8 cellular contexts compared by ENCODE assay signal in genomic region chr17:39652635-39653315, GRCh38. TPM values are rescaled to one million over a fixed set of nuclear protein-coding genes. Genes with fewer than 3 reads are reported as not detected.
A peak's percentile ranks its signal among the peaks of the same experiment; 100 is the strongest.
DNase-seq lines count a peak whose midpoint lies in the region; ATAC-seq and TF ChIP-seq lines count a peak whose summit lies in the region.
"Had no signal": no experiment of that assay in that cellular context is flagged by ENCODE, and none has a peak within 500 bp of the region (broad histone marks: within the 10 kb centered on the region; RNA-seq: fewer than 3 reads in every experiment).

No MANE protein-coding gene starts in this region.

- no peak overlapping the region for H3K4me3 ChIP-seq in lower lobe of right lung

- H3K4me1 ChIP-seq in lower lobe of right lung = peaks cover 34% of the 10 kb centered on the region

- no peaks in the 10 kb centered on the region for H3K9me3 ChIP-seq in lower lobe of right lung

- peak overlapping the region; percentile 69 for H3K27ac Mint-ChIP-seq in activated T-helper 17 cell treated with anti-CD3 and anti-CD28 coated beads, Interleukin-2, amount 50 U/mL, for 72 hours

- no peaks in the 10 kb centered on the region for H3K9me3 Mint-ChIP-seq in activated T-helper 17 cell treated with anti-CD3 and anti-CD28 coated beads, Interleukin-2, amount 50 U/mL, for 72 hours

- peak overlapping the region; percentile 34 for H3K27ac ChIP-seq in lower lobe of right lung

- intact Hi-C loops in lower lobe of right lung (cut with DNase I) = no loop called here

- H3K27me3 Mint-ChIP-seq in activated T-helper 17 cell treated with anti-CD3 and anti-CD28 coated beads, Interleukin-2, amount 50 U/mL, for 72 hours = no peaks in the 10 kb centered on the region

- DNase-seq in Ammon's horn (ENCODE audit: low spot score) = peak; percentile 89
- no peak for DNase-seq in lower lobe of right lung
- DNase-seq in NCI-H526 (lab: John Stamatoyannopoulos, UW) = no peak
- no peak for DNase-seq in NOMO-1 (lab: John Stamatoyannopoulos, UW; ENCODE audit: unreplicated experiment in 2 of 2)
- DNase-seq in UCSD-AML1 (lab: John Stamatoyannopoulos, UW; ENCODE audit: unreplicated experiment) = no peak
- DNase-seq: activated CD8-positive, alpha-beta memory T cell treated with anti-CD3 and anti-CD28 coated beads, Interleukin-2, amount 50 U/mL, for 4 hours; stimulated activated CD4-positive, alpha-beta T cell treated with anti-CD3 and anti-CD28 coated beads, Interleukin-4, amount 100 ng/mL, for 1 hour had no signal

- no peak for ATAC-seq in activated T-helper 17 cell treated with anti-CD3 and anti-CD28 coated beads, Interleukin-2, amount 50 U/mL, for 72 hours (replicated peaks)
- peak in 1 of 2 donors; percentile 12 for ATAC-seq in lower lobe of right lung

- H3K4me3 Mint-ChIP-seq in activated T-helper 17 cell treated with anti-CD3 and anti-CD28 coated beads, Interleukin-2, amount 50 U/mL, for 72 hours = no peak overlapping the region

- H3K36me3 Mint-ChIP-seq in activated T-helper 17 cell treated with anti-CD3 and anti-CD28 coated beads, Interleukin-2, amount 50 U/mL, for 72 hours (ENCODE audit: low read depth) = peaks cover 32% of the 10 kb centered on the region

- no peaks in the 10 kb centered on the region for H3K27me3 ChIP-seq in lower lobe of right lung (ENCODE audit: low read depth)

- H3K36me3 ChIP-seq in lower lobe of right lung = peaks cover 35% of the 10 kb centered on the region

- TF ChIP-seq CTCF in lower lobe of right lung (IDR thresholded peaks at IDR 0.05) = no peak

- peaks cover 18% of the 10 kb centered on the region for H3K4me1 Mint-ChIP-seq in activated T-helper 17 cell treated with anti-CD3 and anti-CD28 coated beads, Interleukin-2, amount 50 U/mL, for 72 hours

RNA-seq across cellular contexts. Expression of gene TCAP, which starts 12.4 kb away (rescaled TPM):
- total RNA-seq in activated T-helper 17 cell treated with anti-CD3 and anti-CD28 coated beads, Interleukin-2, amount 50 U/mL, for 72 hours = 1 to 10 TPM; 2.0 to 2.5 TPM
- total RNA-seq in lower lobe of right lung = 3.7 TPM

RNA-seq across cellular contexts. Expression of gene PNMT, which starts 15.5 kb away (rescaled TPM):
- total RNA-seq in activated T-helper 17 cell treated with anti-CD3 and anti-CD28 coated beads, Interleukin-2, amount 50 U/mL, for 72 hours = not detected
- total RNA-seq in lower lobe of right lung = 3.9 TPM

RNA-seq across cellular contexts. Expression of gene STARD3, which starts 15.8 kb away (rescaled TPM):
- 10 to 100 TPM; 59.8 to 76.0 TPM for total RNA-seq in activated T-helper 17 cell treated with anti-CD3 and anti-CD28 coated beads, Interleukin-2, amount 50 U/mL, for 72 hours
- 76.6 TPM for total RNA-seq in lower lobe of right lung

RNA-seq across cellular contexts. Expression of gene PPP1R1B, which starts 26.0 kb away (rescaled TPM):
- total RNA-seq in activated T-helper 17 cell treated with anti-CD3 and anti-CD28 coated beads, Interleukin-2, amount 50 U/mL, for 72 hours = not detected
- 23.9 TPM for total RNA-seq in lower lobe of right lung

RNA-seq across cellular contexts. Expression of gene PGAP3, which starts 35.1 kb away (rescaled TPM):
- total RNA-seq in activated T-helper 17 cell treated with anti-CD3 and anti-CD28 coated beads, Interleukin-2, amount 50 U/mL, for 72 hours = 10 to 100 TPM in 1 of 2 donors, 1 to 10 TPM in 1; 5.9 to 14.8 TPM
- total RNA-seq in lower lobe of right lung = 20.7 TPM
